1 cellular context compared by ENCODE assay signal in genomic region chr6:33761922-33762629, GRCh38.
A peak's percentile ranks its signal among the peaks of the same experiment; 100 is the strongest.
TF ChIP-seq lines count a peak whose summit lies in the region.

No MANE protein-coding gene starts in this region.

TF ChIP-seq in HepG2, 621 proteins besides CTCF, POLR2A, EP300 and RAD21 (continued from another document and continues in another):
- TF ChIP-seq, protein P1, sequence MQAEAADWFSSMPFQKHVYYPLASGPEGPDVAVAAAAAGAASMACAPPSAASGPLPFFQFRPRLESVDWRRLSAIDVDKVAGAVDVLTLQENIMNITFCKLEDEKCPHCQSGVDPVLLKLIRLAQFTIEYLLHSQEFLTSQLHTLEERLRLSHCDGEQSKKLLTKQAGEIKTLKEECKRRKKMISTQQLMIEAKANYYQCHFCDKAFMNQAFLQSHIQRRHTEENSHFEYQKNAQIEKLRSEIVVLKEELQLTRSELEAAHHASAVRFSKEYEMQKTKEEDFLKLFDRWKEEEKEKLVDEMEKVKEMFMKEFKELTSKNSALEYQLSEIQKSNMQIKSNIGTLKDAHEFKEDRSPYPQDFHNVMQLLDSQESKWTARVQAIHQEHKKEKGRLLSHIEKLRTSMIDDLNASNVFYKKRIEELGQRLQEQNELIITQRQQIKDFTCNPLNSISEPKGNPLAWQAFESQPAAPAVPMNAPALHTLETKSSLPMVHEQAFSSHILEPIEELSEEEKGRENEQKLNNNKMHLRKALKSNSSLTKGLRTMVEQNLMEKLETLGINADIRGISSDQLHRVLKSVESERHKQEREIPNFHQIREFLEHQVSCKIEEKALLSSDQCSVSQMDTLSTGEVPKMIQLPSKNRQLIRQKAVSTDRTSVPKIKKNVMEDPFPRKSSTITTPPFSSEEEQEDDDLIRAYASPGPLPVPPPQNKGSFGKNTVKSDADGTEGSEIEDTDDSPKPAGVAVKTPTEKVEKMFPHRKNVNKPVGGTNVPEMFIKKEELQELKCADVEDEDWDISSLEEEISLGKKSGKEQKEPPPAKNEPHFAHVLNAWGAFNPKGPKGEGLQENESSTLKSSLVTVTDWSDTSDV (CRISPR knock-in tag; IDR thresholded peaks at IDR 0.05) = 0 out of 2 replicates have a peak, but pooled peaks have one; percentile 49
- TF ChIP-seq MTF2 (CRISPR knock-in tag; IDR thresholded peaks at IDR 0.05; ENCODE audit: borderline replicate concordance) (peak; percentile 63; the same call in 1 of the 2 replicates), ZNF776 (CRISPR knock-in tag; IDR thresholded peaks at IDR 0.05) (0 out of 2 replicates have a peak, but pooled peaks have one; percentile 34), ZNF468 (CRISPR knock-in tag; IDR thresholded peaks at IDR 0.05) (no peak), ZSCAN20 (CRISPR knock-in tag; IDR thresholded peaks at IDR 0.05; ENCODE audit: borderline replicate concordance) (0 out of 2 replicates have a peak, but pooled peaks have one; percentile 14), KAT8 (CRISPR knock-in tag; IDR thresholded peaks at IDR 0.05) (peak; percentile 62; the same call in 1 of the 2 replicates), ZFP1 (CRISPR knock-in tag; IDR thresholded peaks at IDR 0.05) (peak; percentile 60; the same call in 1 of the 2 replicates), ZMYM4 (CRISPR knock-in tag; IDR thresholded peaks at IDR 0.05) (peak; percentile 89), ZNF160 (CRISPR knock-in tag; IDR thresholded peaks at IDR 0.05) (no peak), KLF13 (CRISPR knock-in tag; IDR thresholded peaks at IDR 0.05) (peak; percentile 83; the same call in 1 of the 2 replicates), ZNF260 (CRISPR knock-in tag; IDR thresholded peaks at IDR 0.05; ENCODE audit: borderline replicate concordance, low read depth) (no peak), CENPT (CRISPR knock-in tag; IDR thresholded peaks at IDR 0.05; ENCODE audit: low read depth) (no peak), NFKBIZ (CRISPR knock-in tag; IDR thresholded peaks at IDR 0.05) (no peak; the same call in 1 of the 2 replicates), ZNF557 (CRISPR knock-in tag; IDR thresholded peaks at IDR 0.05) (no peak), ZNF362 (CRISPR knock-in tag; IDR thresholded peaks at IDR 0.05; ENCODE audit: borderline replicate concordance) (peak; percentile 45; the same call in 1 of the 2 replicates), ZNF724P (CRISPR knock-in tag; IDR thresholded peaks at IDR 0.05; ENCODE audit: borderline replicate concordance) (peak; percentile 60; the same call in 1 of the 2 replicates), ZBED4 (CRISPR knock-in tag; IDR thresholded peaks at IDR 0.05; ENCODE audit: borderline replicate concordance) (peak; percentile 87), ZNF234 (CRISPR knock-in tag; conservative IDR thresholded peaks at IDR 0.05) (no peak), CCDC6 (CRISPR knock-in tag; IDR thresholded peaks at IDR 0.05) (peak; percentile 96), ATF7 (IDR thresholded peaks at IDR 0.05) (no peak), ATF7 (CRISPR knock-in tag; IDR thresholded peaks at IDR 0.05) (no peak), ZNF570 (CRISPR knock-in tag; IDR thresholded peaks at IDR 0.05; ENCODE audit: borderline replicate concordance) (no peak), NFATC3 (CRISPR knock-in tag; IDR thresholded peaks at IDR 0.05) (no peak), ZNF547 (CRISPR knock-in tag; IDR thresholded peaks at IDR 0.05) (peak; percentile 84; the same call in 1 of the 2 replicates), ZZZ3 (CRISPR knock-in tag; IDR thresholded peaks at IDR 0.05; ENCODE audit: borderline replicate concordance) (peak; percentile 21), NR1H2 (CRISPR knock-in tag; IDR thresholded peaks at IDR 0.05; ENCODE audit: borderline replicate concordance, low read depth) (no peak; the same call in 1 of the 2 replicates), WIZ (CRISPR knock-in tag; IDR thresholded peaks at IDR 0.05) (no peak), ZNF710 (CRISPR knock-in tag; IDR thresholded peaks at IDR 0.05; ENCODE audit: borderline replicate concordance) (peak; percentile 72; the same call in 1 of the 2 replicates), ZMYM2 (CRISPR knock-in tag; IDR thresholded peaks at IDR 0.05) (peak; percentile 76), MEIS1 (CRISPR knock-in tag; IDR thresholded peaks at IDR 0.05; ENCODE audit: borderline replicate concordance) (peak; percentile 99), MAFK (conservative IDR thresholded peaks at IDR 0.05 in 1 of 2, IDR thresholded peaks at IDR 0.05 in 1 of 2; ENCODE audit: low read length in 2 of 2) (no peak), POLR2AphosphoS2 (IDR thresholded peaks at IDR 0.05; ENCODE audit: low read depth, low read length) (no peak), NR2C2 (CRISPR knock-in tag; IDR thresholded peaks at IDR 0.05; ENCODE audit: borderline replicate concordance) (peak; percentile 88), ATAD3A (CRISPR knock-in tag; IDR thresholded peaks at IDR 0.05) (no peak), SAP130 (CRISPR knock-in tag; IDR thresholded peaks at IDR 0.05; ENCODE audit: low read depth) (peak; percentile 92), ZNF768 (CRISPR knock-in tag; IDR thresholded peaks at IDR 0.05) (no peak), ZNF816 (CRISPR knock-in tag; IDR thresholded peaks at IDR 0.05; ENCODE audit: borderline replicate concordance) (no peak), XRCC5 (optimal IDR thresholded peaks at IDR 0.05; ENCODE audit: low read length) (peak; percentile 96)
- TF ChIP-seq, protein P2, sequence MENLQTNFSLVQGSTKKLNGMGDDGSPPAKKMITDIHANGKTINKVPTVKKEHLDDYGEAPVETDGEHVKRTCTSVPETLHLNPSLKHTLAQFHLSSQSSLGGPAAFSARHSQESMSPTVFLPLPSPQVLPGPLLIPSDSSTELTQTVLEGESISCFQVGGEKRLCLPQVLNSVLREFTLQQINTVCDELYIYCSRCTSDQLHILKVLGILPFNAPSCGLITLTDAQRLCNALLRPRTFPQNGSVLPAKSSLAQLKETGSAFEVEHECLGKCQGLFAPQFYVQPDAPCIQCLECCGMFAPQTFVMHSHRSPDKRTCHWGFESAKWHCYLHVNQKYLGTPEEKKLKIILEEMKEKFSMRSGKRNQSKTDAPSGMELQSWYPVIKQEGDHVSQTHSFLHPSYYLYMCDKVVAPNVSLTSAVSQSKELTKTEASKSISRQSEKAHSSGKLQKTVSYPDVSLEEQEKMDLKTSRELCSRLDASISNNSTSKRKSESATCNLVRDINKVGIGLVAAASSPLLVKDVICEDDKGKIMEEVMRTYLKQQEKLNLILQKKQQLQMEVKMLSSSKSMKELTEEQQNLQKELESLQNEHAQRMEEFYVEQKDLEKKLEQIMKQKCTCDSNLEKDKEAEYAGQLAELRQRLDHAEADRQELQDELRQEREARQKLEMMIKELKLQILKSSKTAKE (CRISPR knock-in tag; IDR thresholded peaks at IDR 0.05; ENCODE audit: borderline replicate concordance) = peak; percentile 66; the same call in 1 of the 2 replicates
- TF ChIP-seq, protein P3, sequence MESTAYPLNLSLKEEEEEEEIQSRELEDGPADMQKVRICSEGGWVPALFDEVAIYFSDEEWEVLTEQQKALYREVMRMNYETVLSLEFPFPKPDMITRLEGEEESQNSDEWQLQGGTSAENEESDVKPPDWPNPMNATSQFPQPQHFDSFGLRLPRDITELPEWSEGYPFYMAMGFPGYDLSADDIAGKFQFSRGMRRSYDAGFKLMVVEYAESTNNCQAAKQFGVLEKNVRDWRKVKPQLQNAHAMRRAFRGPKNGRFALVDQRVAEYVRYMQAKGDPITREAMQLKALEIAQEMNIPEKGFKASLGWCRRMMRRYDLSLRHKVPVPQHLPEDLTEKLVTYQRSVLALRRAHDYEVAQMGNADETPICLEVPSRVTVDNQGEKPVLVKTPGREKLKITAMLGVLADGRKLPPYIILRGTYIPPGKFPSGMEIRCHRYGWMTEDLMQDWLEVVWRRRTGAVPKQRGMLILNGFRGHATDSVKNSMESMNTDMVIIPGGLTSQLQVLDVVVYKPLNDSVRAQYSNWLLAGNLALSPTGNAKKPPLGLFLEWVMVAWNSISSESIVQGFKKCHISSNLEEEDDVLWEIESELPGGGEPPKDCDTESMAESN (CRISPR knock-in tag; conservative IDR thresholded peaks at IDR 0.05) = peak; percentile 92
- TF ChIP-seq, protein P4, sequence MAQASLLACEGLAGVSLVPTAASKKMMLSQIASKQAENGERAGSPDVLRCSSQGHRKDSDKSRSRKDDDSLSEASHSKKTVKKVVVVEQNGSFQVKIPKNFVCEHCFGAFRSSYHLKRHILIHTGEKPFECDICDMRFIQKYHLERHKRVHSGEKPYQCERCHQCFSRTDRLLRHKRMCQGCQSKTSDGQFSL (CRISPR knock-in tag; IDR thresholded peaks at IDR 0.05) = peak; percentile 86
- TF ChIP-seq, protein P5, sequence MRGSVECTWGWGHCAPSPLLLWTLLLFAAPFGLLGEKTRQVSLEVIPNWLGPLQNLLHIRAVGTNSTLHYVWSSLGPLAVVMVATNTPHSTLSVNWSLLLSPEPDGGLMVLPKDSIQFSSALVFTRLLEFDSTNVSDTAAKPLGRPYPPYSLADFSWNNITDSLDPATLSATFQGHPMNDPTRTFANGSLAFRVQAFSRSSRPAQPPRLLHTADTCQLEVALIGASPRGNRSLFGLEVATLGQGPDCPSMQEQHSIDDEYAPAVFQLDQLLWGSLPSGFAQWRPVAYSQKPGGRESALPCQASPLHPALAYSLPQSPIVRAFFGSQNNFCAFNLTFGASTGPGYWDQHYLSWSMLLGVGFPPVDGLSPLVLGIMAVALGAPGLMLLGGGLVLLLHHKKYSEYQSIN (CRISPR knock-in tag; IDR thresholded peaks at IDR 0.05; ENCODE audit: borderline replicate concordance) = no peak; the same call in 1 of the 2 replicates
- TF ChIP-seq, protein P6, sequence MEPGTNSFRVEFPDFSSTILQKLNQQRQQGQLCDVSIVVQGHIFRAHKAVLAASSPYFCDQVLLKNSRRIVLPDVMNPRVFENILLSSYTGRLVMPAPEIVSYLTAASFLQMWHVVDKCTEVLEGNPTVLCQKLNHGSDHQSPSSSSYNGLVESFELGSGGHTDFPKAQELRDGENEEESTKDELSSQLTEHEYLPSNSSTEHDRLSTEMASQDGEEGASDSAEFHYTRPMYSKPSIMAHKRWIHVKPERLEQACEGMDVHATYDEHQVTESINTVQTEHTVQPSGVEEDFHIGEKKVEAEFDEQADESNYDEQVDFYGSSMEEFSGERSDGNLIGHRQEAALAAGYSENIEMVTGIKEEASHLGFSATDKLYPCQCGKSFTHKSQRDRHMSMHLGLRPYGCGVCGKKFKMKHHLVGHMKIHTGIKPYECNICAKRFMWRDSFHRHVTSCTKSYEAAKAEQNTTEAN (CRISPR knock-in tag; conservative IDR thresholded peaks at IDR 0.05) = no peak
- TF ChIP-seq, protein P7, sequence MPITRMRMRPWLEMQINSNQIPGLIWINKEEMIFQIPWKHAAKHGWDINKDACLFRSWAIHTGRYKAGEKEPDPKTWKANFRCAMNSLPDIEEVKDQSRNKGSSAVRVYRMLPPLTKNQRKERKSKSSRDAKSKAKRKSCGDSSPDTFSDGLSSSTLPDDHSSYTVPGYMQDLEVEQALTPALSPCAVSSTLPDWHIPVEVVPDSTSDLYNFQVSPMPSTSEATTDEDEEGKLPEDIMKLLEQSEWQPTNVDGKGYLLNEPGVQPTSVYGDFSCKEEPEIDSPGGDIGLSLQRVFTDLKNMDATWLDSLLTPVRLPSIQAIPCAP (CRISPR knock-in tag; IDR thresholded peaks at IDR 0.05; ENCODE audit: low read depth) = no peak
- TF ChIP-seq, protein P8, sequence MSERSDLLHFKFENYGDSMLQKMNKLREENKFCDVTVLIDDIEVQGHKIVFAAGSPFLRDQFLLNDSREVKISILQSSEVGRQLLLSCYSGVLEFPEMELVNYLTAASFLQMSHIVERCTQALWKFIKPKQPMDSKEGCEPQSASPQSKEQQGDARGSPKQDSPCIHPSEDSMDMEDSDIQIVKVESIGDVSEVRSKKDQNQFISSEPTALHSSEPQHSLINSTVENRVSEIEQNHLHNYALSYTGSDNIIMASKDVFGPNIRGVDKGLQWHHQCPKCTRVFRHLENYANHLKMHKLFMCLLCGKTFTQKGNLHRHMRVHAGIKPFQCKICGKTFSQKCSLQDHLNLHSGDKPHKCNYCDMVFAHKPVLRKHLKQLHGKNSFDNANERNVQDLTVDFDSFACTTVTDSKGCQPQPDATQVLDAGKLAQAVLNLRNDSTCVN (CRISPR knock-in tag; IDR thresholded peaks at IDR 0.05; ENCODE audit: borderline replicate concordance) = peak; percentile 80
